ENCODE assay signal across 9 cellular contexts in the genomic region with DNA sequence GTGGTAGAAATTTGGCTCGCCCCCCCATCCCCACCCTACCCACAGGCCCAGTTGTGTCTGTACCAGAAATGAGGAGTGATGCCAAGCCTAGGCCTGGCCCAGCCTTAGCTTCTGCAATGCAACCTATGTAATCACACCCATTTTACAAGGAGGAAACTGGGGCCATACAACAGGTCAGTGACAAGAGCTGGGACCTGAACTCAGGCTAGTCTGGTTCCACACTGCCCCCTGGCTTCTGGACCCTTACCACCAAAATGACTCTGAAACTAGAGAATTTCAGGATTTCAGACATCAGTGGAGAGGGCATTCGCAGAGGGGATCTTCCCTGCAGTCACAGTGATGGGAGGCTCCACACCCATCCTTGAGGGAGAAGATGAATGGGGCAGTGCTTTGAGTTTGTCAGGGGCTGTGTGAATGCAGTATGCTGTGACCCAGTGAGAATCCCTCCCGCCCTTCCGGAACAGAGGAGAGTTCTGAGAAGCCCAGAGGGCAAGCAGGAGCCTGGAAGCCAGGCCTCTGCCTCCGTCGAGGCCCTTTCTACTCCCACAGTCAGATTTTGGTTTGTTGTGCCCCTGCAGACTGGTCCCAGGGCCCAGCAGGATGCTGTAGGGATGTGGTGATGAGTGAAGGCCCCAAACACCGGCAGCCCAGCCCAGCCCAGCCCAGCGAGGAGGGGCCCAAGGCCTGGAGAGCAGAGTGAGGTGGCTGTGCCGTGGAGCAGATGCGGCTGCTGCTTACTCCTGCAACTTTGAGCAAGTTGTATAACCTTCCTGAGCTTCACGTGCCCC. TPM values are rescaled to one million over a fixed set of nuclear protein-coding genes. Genes with fewer than 3 reads are reported as not detected.
A peak's percentile ranks its signal among the peaks of the same experiment; 100 is the strongest.
DNase-seq lines count a peak whose midpoint lies in the region; ATAC-seq and TF ChIP-seq lines count a peak whose summit lies in the region.
"Had no signal": no experiment of that assay in that cellular context is flagged by ENCODE, and none has a peak within 500 bp of the region (broad histone marks: within the 10 kb centered on the region; RNA-seq: fewer than 3 reads in every experiment).

No MANE protein-coding gene starts in this region.

- H3K4me1 Mint-ChIP-seq in activated T-helper 17 cell treated with anti-CD3 and anti-CD28 coated beads, Interleukin-2, amount 50 U/mL, for 72 hours: peaks cover 24% of the 10 kb centered on the region
- H3K4me1 Mint-ChIP-seq in immature natural killer cell: peaks cover 60 to 63% of the 10 kb centered on the region in 2 donors

- WGBS in transverse colon (ENCODE audit: low coverage in 1 of 2), 2 donors: 74% methylated on average over 10 of the region's 11 CpGs; no CpG with 5 or more reads in 1 of the 2 donors

- TF ChIP-seq POLR2A in transverse colon (IDR thresholded peaks at IDR 0.05) (no peak), GM18505 (IDR thresholded peaks at IDR 0.05; ENCODE audit: borderline replicate concordance, extremely low read depth, insufficient read depth, insufficient read length) (no peak)

- no peaks in the 10 kb centered on the region for H3K27me3 Mint-ChIP-seq in activated T-helper 17 cell treated with anti-CD3 and anti-CD28 coated beads, Interleukin-2, amount 50 U/mL, for 72 hours
- peaks cover 0 to 6% (median 0%) of the 10 kb centered on the region in 3 donors for H3K27me3 Mint-ChIP-seq in immature natural killer cell (ENCODE audit: low read depth in 3 of 3)

- H3K4me3 ChIP-seq in transverse colon: no peak overlapping the region

- H3K27me3 ChIP-seq in transverse colon: no peaks in the 10 kb centered on the region

- no peak for TF ChIP-seq EP300 in transverse colon (IDR thresholded peaks at IDR 0.05; ENCODE audit: low read depth)

- H3K27ac ChIP-seq in 22Rv1: no peak overlapping the region
- peak overlapping the region; percentile 66 to 83 (median 69) for H3K27ac ChIP-seq in transverse colon

- intact Hi-C loops in transverse colon (cut with DNase I; ENCODE audit: low total_unique reads): no loop called here

- peaks cover 0 to 12% (median 5%) of the 10 kb centered on the region in 4 donors for H3K36me3 ChIP-seq in transverse colon

- H3K27ac Mint-ChIP-seq in activated T-helper 17 cell treated with anti-CD3 and anti-CD28 coated beads, Interleukin-2, amount 50 U/mL, for 72 hours: peak overlapping the region; percentile 87
- H3K27ac Mint-ChIP-seq in immature natural killer cell: peak overlapping the region; percentile 78 to 97 (median 92)

- H3K36me3 Mint-ChIP-seq in activated T-helper 17 cell treated with anti-CD3 and anti-CD28 coated beads, Interleukin-2, amount 50 U/mL, for 72 hours (ENCODE audit: low read depth): peaks cover 15% of the 10 kb centered on the region
- H3K36me3 Mint-ChIP-seq in immature natural killer cell: peaks cover 0 to 4% (median 0%) of the 10 kb centered on the region in 3 donors
- H3K36me3 Mint-ChIP-seq: activated naive CD4-positive, alpha-beta T cell treated with anti-CD3 and anti-CD28 coated beads, Interleukin-2, amount 50 U/mL, for 72 hours had no signal

- in situ Hi-C loops in GM13976 (cut with MboI; ENCODE audit: low sequenced_read_pairs, unreplicated experiment): no loop called here
- in situ Hi-C loops in transverse colon (cut with MboI; ENCODE audit: low pct_ligation_motif_present in 1 of 4, low pct_unique_long_range_greater_than_20kb in 1 of 4, low sequenced_read_pairs in 3 of 4): no loop called here

- H3K4me3 Mint-ChIP-seq in activated T-helper 17 cell treated with anti-CD3 and anti-CD28 coated beads, Interleukin-2, amount 50 U/mL, for 72 hours: no peak overlapping the region
- H3K4me3 Mint-ChIP-seq in immature natural killer cell: peak overlapping the region; percentile 27 to 84 (median 72)

- TF ChIP-seq CTCF in 22Rv1 (IDR thresholded peaks at IDR 0.05): peak; percentile 42
- TF ChIP-seq CTCF in GM13976 (IDR thresholded peaks at IDR 0.05; ENCODE audit: borderline replicate concordance, control extremely low read depth, extremely low read depth, insufficient read depth, missing control alignments): peak; percentile 41
- peak in 3 of 5 experiments; percentile 11 to 26 (median 24) for TF ChIP-seq CTCF in transverse colon (IDR thresholded peaks at IDR 0.05)

- no peaks in the 10 kb centered on the region for H3K9me3 ChIP-seq in transverse colon

- DNase-seq in GM13976 (ENCODE audit: low spot score): no peak
- DNase-seq in immature natural killer cell: peak in 2 of 3 donors; percentile 18 to 24
- DNase-seq in transverse colon: peak; percentile 26
- DNase-seq in middle frontal gyrus (ENCODE audit: extremely low spot score, low spot score): no peak

- H3K9me3 Mint-ChIP-seq in activated T-helper 17 cell treated with anti-CD3 and anti-CD28 coated beads, Interleukin-2, amount 50 U/mL, for 72 hours: no peaks in the 10 kb centered on the region
- H3K9me3 Mint-ChIP-seq in immature natural killer cell: no peaks in the 10 kb centered on the region
- H3K9me3 Mint-ChIP-seq: activated naive CD4-positive, alpha-beta T cell treated with anti-CD3 and anti-CD28 coated beads, Interleukin-2, amount 50 U/mL, for 72 hours had no signal

- peaks cover 24 to 40% (median 28%) of the 10 kb centered on the region in 4 donors for H3K4me1 ChIP-seq in transverse colon

- no peak for ATAC-seq in activated T-helper 17 cell treated with anti-CD3 and anti-CD28 coated beads, Interleukin-2, amount 50 U/mL, for 72 hours (replicated peaks)
- ATAC-seq in GM18505 (IDR thresholded peaks at IDR 0.05; ENCODE audit: unreplicated experiment): no peak
- ATAC-seq in GM18858 (IDR thresholded peaks at IDR 0.05; ENCODE audit: unreplicated experiment): no peak

RNA-seq across cellular contexts. Expression of a gene that starts 48.1 kb away (rescaled TPM):
- total RNA-seq in activated T-helper 17 cell treated with anti-CD3 and anti-CD28 coated beads, Interleukin-2, amount 50 U/mL, for 72 hours: 10 to 100 TPM in 1 of 2 donors, 1 to 10 TPM in 1; 4.4 to 10.1 TPM
- polyA plus RNA-seq in immature natural killer cell: 1 to 10 TPM in 1 of 3 donors, under 1 TPM in 2; 0.10 to 2.7 (median 0.48) TPM
- total RNA-seq in transverse colon: 100 to 1,000 TPM; 156 to 974 (median 332) TPM

Comparison
In these comparisons a context has a peak if more than half of its experiments do, and no peak if none do; other contexts are left out.
1. DNase-seq: peak in immature natural killer cell (2 of 3) and transverse colon (single experiment); none in GM13976 (single experiment) and middle frontal gyrus (single experiment).
2. RNA of a gene that starts 48.1 kb away (total RNA-seq): 156 to 974 TPM in transverse colon; 4.4 to 10.1 TPM in activated T-helper 17 cell treated with anti-CD3 and anti-CD28 coated beads, Interleukin-2, amount 50 U/mL, for 72 hours; every median in the first group is over 10 times any median in the second.
3. Peak in every context shown above with its lines, with median percentiles within 50 percentile points of each other: CTCF ChIP-seq.